ENCODE assay signal across 9 cellular contexts in the genomic region with DNA sequence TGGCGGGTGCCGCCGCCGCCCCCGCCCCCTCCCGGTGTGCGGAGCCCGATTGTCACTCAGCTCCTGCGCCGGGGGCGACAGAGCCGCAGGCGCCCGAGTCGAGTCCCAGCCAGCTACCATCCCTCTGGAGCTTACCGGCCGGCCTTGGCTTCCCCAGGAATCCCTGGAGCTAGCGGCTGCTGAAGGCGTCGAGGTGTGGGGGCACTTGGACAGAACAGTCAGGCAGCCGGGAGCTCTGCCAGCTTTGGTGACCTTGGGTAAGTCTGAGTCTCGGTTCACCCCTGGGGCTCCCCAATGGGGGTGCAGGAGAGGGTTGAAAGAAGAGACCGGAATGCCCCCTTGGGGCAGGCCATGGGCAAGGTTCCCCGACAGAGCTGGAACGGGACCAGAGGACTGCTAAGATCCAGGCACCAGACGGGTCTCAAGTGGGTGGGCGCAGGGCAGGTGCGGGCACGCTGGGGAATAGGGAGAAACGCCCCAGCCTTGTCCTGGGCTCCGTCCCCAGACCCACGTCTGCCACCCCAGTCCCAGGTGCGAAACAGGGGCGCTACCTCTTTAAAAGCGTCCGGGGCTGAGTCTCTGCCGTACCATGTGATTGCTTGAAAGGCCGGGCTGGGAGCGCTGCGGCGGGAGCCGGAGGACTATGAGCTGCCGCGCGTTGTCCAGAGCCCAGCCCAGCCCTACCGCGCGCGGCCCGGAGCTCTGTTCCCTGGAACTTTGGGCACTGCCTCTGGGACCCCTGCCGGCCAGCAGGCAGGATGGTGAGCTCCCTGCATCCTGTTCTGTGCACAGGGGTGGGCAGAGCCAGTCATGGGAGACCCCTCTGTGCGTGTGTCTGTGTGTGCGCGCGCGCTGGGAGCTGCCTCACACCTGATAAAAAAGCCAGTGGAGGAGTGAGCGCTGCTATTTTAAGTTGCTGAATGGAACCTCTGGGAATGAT. TPM values are rescaled to one million over a fixed set of nuclear protein-coding genes. Genes with fewer than 3 reads are reported as not detected.
DNase-seq lines count a peak whose midpoint lies in the region; ATAC-seq, FAIRE-seq and TF ChIP-seq lines count a peak whose summit lies in the region.
"Had no signal": no experiment of that assay in that cellular context is flagged by ENCODE, and none has a peak within 500 bp of the region (broad histone marks: within the 10 kb centered on the region; RNA-seq: fewer than 3 reads in every experiment).

A gene (plus strand): TSS at position 55 of the 940 bp plus-strand sequence. CDS start 1,116 bp downstream, outside the sequence.

- no peaks in the 10 kb centered on the region for H3K79me2 ChIP-seq in GM23338 (replicated peaks; ENCODE audit: insufficient read depth)

- no peaks in the 10 kb centered on the region for H3K9me3 ChIP-seq in A549
- H3K9me3 ChIP-seq in ectodermal cell (ENCODE audit: control insufficient read depth, low read length) = no peaks in the 10 kb centered on the region
- H3K9me3 ChIP-seq in thoracic aorta = no peaks in the 10 kb centered on the region

- H3K4me3 Mint-ChIP-seq in GM23338 (peak within 1 kb of the TSS; percentile 79), memory B cell (peak within 1 kb of the TSS; percentile 0)

- FAIRE-seq in A549 (lab: Jason Lieb, UNC) = no peak

- TF ChIP-seq POLR2A in A549 (IDR thresholded peaks at IDR 0.05; ENCODE audit: low read length) = no peak

- H3K9me3 Mint-ChIP-seq in GM23338 (no peaks in the 10 kb centered on the region), memory B cell (no peaks in the 10 kb centered on the region)

- peak; percentile 88 to 93 for ATAC-seq in A549
- peak; percentile 92 for ATAC-seq in GM23338
- ATAC-seq in memory B cell (ENCODE audit: low read depth) = no peak
- ATAC-seq in thoracic aorta (ENCODE audit: insufficient number of reproducible peaks, low FRiP score, low read depth) = no peak
- no peak for ATAC-seq in HG03460 (IDR thresholded peaks at IDR 0.05; ENCODE audit: unreplicated experiment)

- no peaks in the 10 kb centered on the region for H3K36me3 ChIP-seq in GM23338 (ENCODE audit: insufficient read depth)
- H3K36me3 ChIP-seq in ectodermal cell (ENCODE audit: control insufficient read depth, insufficient read depth, low read length) = no peaks in the 10 kb centered on the region
- H3K36me3 ChIP-seq in thoracic aorta = no peaks in the 10 kb centered on the region

- H3K4me2 ChIP-seq in A549 (peak within 1 kb of the TSS; percentile 92), GM23338 (peak within 1 kb of the TSS; percentile 98)

- H3K27ac ChIP-seq in A549 = peak within 1 kb of the TSS; percentile 32 to 67; a peak in 4 of 6 replicates
- H3K27ac ChIP-seq in GM23338 (ENCODE audit: low read depth) = no peak within 1 kb of the TSS
- H3K27ac ChIP-seq in ectodermal cell (ENCODE audit: insufficient read depth, low read depth, low read length, poor library complexity, severe bottlenecking) = no peak within 1 kb of the TSS
- H3K27ac ChIP-seq in thoracic aorta = no peak within 1 kb of the TSS
- H3K27ac ChIP-seq: epithelial cell of prostate had no signal

- H3K4me3 ChIP-seq in A549 (peak within 1 kb of the TSS; percentile 41), GM23338 (peak within 1 kb of the TSS; percentile 83), ectodermal cell (ENCODE audit: insufficient read depth, low read depth, low read length) (peak within 1 kb of the TSS; percentile 29), thoracic aorta (peak within 1 kb of the TSS; percentile 70)

- POLR2A ChIA-PET in A549 (lab: Yijun Ruan, JAX) = interaction anchor here (1.2 kb wide), 1 partner anchor 121 kb away, joined by 3 read pairs; a partner anchor contains a TSS

- 15% methylated on average over 20 of the region's 57 CpGs for WGBS in A549 (ENCODE audit: missing lambda C conversion rate)
- 3% methylated on average over 57 of the region's 57 CpGs for WGBS in ectodermal cell, 2 experiments

- H3K27me3 ChIP-seq in GM23338 (ENCODE audit: insufficient read depth) (peaks cover 35% of the 10 kb centered on the region), ectodermal cell (ENCODE audit: control insufficient read depth, insufficient read depth, low read length, poor library complexity, severe bottlenecking) (peaks cover 35% of the 10 kb centered on the region), thoracic aorta (replicated peaks; ENCODE audit: insufficient read depth) (no peaks in the 10 kb centered on the region)

- TF ChIP-seq CTCF in A549 (IDR thresholded peaks at IDR 0.05) (no peak), GM23338 (conservative IDR thresholded peaks at IDR 0.05; ENCODE audit: low read depth in 2 of 2) (peak; percentile 7 to 15; a peak in 1 of 4 replicates), thoracic aorta (IDR thresholded peaks at IDR 0.05) (peak; percentile 15)

- H3K4me1 Mint-ChIP-seq in GM23338 = peaks cover 34% of the 10 kb centered on the region
- H3K4me1 Mint-ChIP-seq in memory B cell = peaks cover 10% of the 10 kb centered on the region

- no peaks in the 10 kb centered on the region for H3K36me3 Mint-ChIP-seq in GM23338 (ENCODE audit: low read depth)
- no peaks in the 10 kb centered on the region for H3K36me3 Mint-ChIP-seq in memory B cell

- peak within 1 kb of the TSS; percentile 99 for H2AFZ ChIP-seq in GM23338

- no peak for TF ChIP-seq EP300 in A549 (IDR thresholded peaks at IDR 0.05)

- H3K27ac Mint-ChIP-seq in GM23338 = no peak within 1 kb of the TSS
- no peak within 1 kb of the TSS for H3K27ac Mint-ChIP-seq in memory B cell

- CTCF ChIA-PET in A549 (lab: Yijun Ruan, JAX) = interaction anchor here (0.8 to 9.0 kb wide), 19 partner anchors 9 to 445 kb away, joined by 3 to 91 read pairs (median 5); a partner anchor contains a TSS

- H4K20me1 ChIP-seq in GM23338 (replicated peaks; ENCODE audit: insufficient read depth) = no peaks in the 10 kb centered on the region

- peak; percentile 43 to 55 for DNase-seq in A549 (ENCODE audit: low read depth in 1 of 2, low spot score in 1 of 2)
- DNase-seq in GM23338 (ENCODE audit: low spot score) = peak; percentile 94
- DNase-seq in OCI-M1 (lab: John Stamatoyannopoulos, UW) = peak; percentile 16
- DNase-seq in memory B cell (ENCODE audit: low spot score in 2 of 2) = no peak
- no peak for DNase-seq in thoracic aorta (ENCODE audit: low spot score)
- DNase-seq in effector CD8-positive, alpha-beta T cell (lab: John Stamatoyannopoulos, UW) = no peak

- peaks cover 38% of the 10 kb centered on the region for H3K27me3 Mint-ChIP-seq in GM23338 (ENCODE audit: insufficient read depth, low read depth, poor library complexity)
- peaks cover 21% of the 10 kb centered on the region for H3K27me3 Mint-ChIP-seq in memory B cell

- H3K4me1 ChIP-seq in A549 (peaks cover 23% of the 10 kb centered on the region; the same call in 1 of the 3 replicates), GM23338 (ENCODE audit: insufficient read depth) (peaks cover 15% of the 10 kb centered on the region), ectodermal cell (ENCODE audit: control insufficient read depth, insufficient read depth, low read length) (peaks cover 20% of the 10 kb centered on the region), thoracic aorta (ENCODE audit: control insufficient read depth in 1 of 2, low read depth in 2 of 2) (peaks cover 16 to 27% of the 10 kb centered on the region in 2 donors)

- 0 out of 2 replicates have a peak, but pooled peaks cover 3% of the 10 kb centered on the region for H3F3A ChIP-seq in GM23338 (replicated peaks; ENCODE audit: low read depth)

- no peaks in the 10 kb centered on the region for H3K9me2 ChIP-seq in GM23338 (ENCODE audit: insufficient read depth)

- TF ChIP-seq RAD21 in A549 (conservative IDR thresholded peaks at IDR 0.05 in 1 of 2, IDR thresholded peaks at IDR 0.05 in 1 of 2) = no peak

TF ChIP-seq in A549, 52 proteins besides CTCF, POLR2A, EP300 and RAD21 (continues in another document):
- TF ChIP-seq GATA3 (IDR thresholded peaks at IDR 0.05; ENCODE audit: borderline replicate concordance) (no peak), JUN (IDR thresholded peaks at IDR 0.05) (no peak)
- TF ChIP-seq, protein P1, sequence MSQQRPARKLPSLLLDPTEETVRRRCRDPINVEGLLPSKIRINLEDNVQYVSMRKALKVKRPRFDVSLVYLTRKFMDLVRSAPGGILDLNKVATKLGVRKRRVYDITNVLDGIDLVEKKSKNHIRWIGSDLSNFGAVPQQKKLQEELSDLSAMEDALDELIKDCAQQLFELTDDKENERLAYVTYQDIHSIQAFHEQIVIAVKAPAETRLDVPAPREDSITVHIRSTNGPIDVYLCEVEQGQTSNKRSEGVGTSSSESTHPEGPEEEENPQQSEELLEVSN (IDR thresholded peaks at IDR 0.05; ENCODE audit: borderline replicate concordance, low read depth) = peak; percentile 48; the same call in 1 of the 2 replicates
- TF ChIP-seq, protein P2, sequence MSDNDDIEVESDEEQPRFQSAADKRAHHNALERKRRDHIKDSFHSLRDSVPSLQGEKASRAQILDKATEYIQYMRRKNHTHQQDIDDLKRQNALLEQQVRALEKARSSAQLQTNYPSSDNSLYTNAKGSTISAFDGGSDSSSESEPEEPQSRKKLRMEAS (IDR thresholded peaks at IDR 0.05) = peak; percentile 27; the same call in 1 of the 2 replicates

TF ChIP-seq in GM23338, 12 proteins besides CTCF, POLR2A, EP300 and RAD21 (continues in another document):
- TF ChIP-seq ZNF114 (CRISPR knock-in tag; IDR thresholded peaks at IDR 0.05) = no peak

RNA-seq across cellular contexts. Expression of the gene that starts here (rescaled TPM):
- polyA plus RNA-seq in A549 (2011; rRNA removed) = 0.48 and 0.50 TPM in 2 replicates
- 0.20 and 0.36 TPM in 2 replicates for polyA plus RNA-seq in A549 (2012; cell fraction: cytosol; rRNA removed)
- 0.53 and 0.72 TPM in 2 replicates for polyA plus RNA-seq in A549 (2012; cell fraction: nucleus; rRNA removed)
- polyA plus RNA-seq in A549 (2017; fragmentation: RNase III; extraction: RNeasy Plus Mini Kit Qiagen cat#74134 plus additional on column Dnase treatment) = 0.94 to 2.4 TPM (median 1.8 TPM) in 3 replicates
- polyA minus RNA-seq in A549 (2011; rRNA and poly(A)+ RNA removed) = 0.50 and 0.58 TPM in 2 replicates
- total RNA-seq in GM23338 (2014; rRNA removed; shearing (Covaris generic)) = 1.8 and 3.8 TPM in 2 replicates
- polyA plus RNA-seq in GM23338 (2016; fragmentation: Nextera tagmentation; extraction: Ambion mirVana) = 0.63 and 1.5 TPM in 2 replicates
- polyA plus RNA-seq in ectodermal cell (2013, experiment 1 of 4) = 14.5 TPM
- 19.1 TPM for polyA plus RNA-seq in ectodermal cell (2013, experiment 2 of 4)
- 8.9 TPM for polyA plus RNA-seq in ectodermal cell (2013, experiment 3 of 4)
- polyA plus RNA-seq in ectodermal cell (2013, experiment 4 of 4) = 13.6 TPM
- not detected for total RNA-seq in thoracic aorta

Comparison
In these comparisons a context has a peak if more than half of its experiments do, and no peak if none do; other contexts are left out.
1. ATAC-seq: peak in A549 (2 of 2) and GM23338 (single experiment); none in memory B cell (single experiment), thoracic aorta (single experiment) and HG03460 (single experiment).
2. DNase-seq: peak in A549 (2 of 2), GM23338 (single experiment) and OCI-M1 (single experiment); none in memory B cell (0 of 2), thoracic aorta (single experiment) and effector CD8-positive, alpha-beta T cell (single experiment).
3. H3K27ac ChIP-seq: peak in A549 (2 of 2); none in GM23338 (single experiment), ectodermal cell (single experiment) and thoracic aorta (0 of 2).
4. H3K4me3 ChIP-seq: peak in every context shown above with its lines; median percentile 83 in GM23338; 70 in thoracic aorta; 41 in A549; 29 in ectodermal cell.